In genomic region chr9:112198646-112199045, GRCh38 we compare ENCODE assay signal across 29 cellular contexts. TPM values are rescaled to one million over a fixed set of nuclear protein-coding genes. Genes with fewer than 3 reads are reported as not detected.
DNase-seq lines count a peak whose midpoint lies in the region; ATAC-seq, FAIRE-seq and TF ChIP-seq lines count a peak whose summit lies in the region.
"Had no signal": no experiment of that assay in that cellular context is flagged by ENCODE, and none has a peak within 500 bp of the region (broad histone marks: within the 10 kb centered on the region; RNA-seq: fewer than 3 reads in every experiment).

No MANE protein-coding gene starts in this region.

- H3K4me3 ChIP-seq in IMR-90 (ENCODE audit: insufficient read depth, low read depth, low read length), result no peak overlapping the region
- no peak overlapping the region for H3K4me3 ChIP-seq in small intestine (ENCODE audit: low read depth in 1 of 2, low read length in 2 of 2)
- H3K4me3 ChIP-seq: GM23248, right lobe of liver, thoracic aorta had no signal

- no peak overlapping the region for H3K14ac ChIP-seq in IMR-90 (replicated peaks; ENCODE audit: low read depth, low read length)

- FAIRE-seq in small intestine (lab: Jason Lieb, UNC), result no peak
- FAIRE-seq: bronchial epithelial cell, endothelial cell of umbilical vein had no signal

- no peak overlapping the region for H3K56ac ChIP-seq in IMR-90 (ENCODE audit: extremely low read depth, insufficient read depth, low read length)

- no peak overlapping the region for H2BK120ac ChIP-seq in IMR-90 (ENCODE audit: low read depth, low read length)

- H2AFZ ChIP-seq in IMR-90 (replicated peaks; ENCODE audit: low read length, poor library complexity), result no peak overlapping the region
- H2AFZ ChIP-seq: GM23248 had no signal

- TF ChIP-seq CTCF in IMR-90 (conservative IDR thresholded peaks at IDR 0.05; ENCODE audit: low read depth, low read length), result no peak
- TF ChIP-seq CTCF in MCF 10A (IDR thresholded peaks at IDR 0.05; ENCODE audit: unreplicated experiment), result no peak

- no peak overlapping the region for H2BK15ac ChIP-seq in IMR-90 (ENCODE audit: low read depth, low read length)

- no peaks in the 10 kb centered on the region; the same call in 1 of the 2 replicates for H3K36me3 ChIP-seq in IMR-90 (ENCODE audit: control insufficient read depth, insufficient read depth, low read length)
- no peaks in the 10 kb centered on the region for H3K36me3 ChIP-seq in small intestine (ENCODE audit: control insufficient read depth in 2 of 2, insufficient read depth in 2 of 2, low read length in 2 of 2)
- H3K36me3 ChIP-seq: right lobe of liver, thoracic aorta had no signal

- peaks cover 7% of the 10 kb centered on the region for H3K4me1 Mint-ChIP-seq in MCF 10A (ENCODE audit: insufficient read depth, unreplicated experiment)
- H3K4me1 Mint-ChIP-seq: activated CD8-positive, alpha-beta memory T cell treated with anti-CD3 and anti-CD28 coated beads, Interleukin-2, amount 10 ng/mL, durations not matched to agents 7 days and 5 days had no signal

- H4K20me1 ChIP-seq in IMR-90 (ENCODE audit: insufficient read depth, low read length), result no peaks in the 10 kb centered on the region

- H3K9me3 Mint-ChIP-seq in MCF 10A (ENCODE audit: unreplicated experiment), result no peaks in the 10 kb centered on the region
- H3K9me3 Mint-ChIP-seq: activated B cell treated with CpG ODN at 0.5 μM for 24 hours had no signal

- no peak overlapping the region for H2AK9ac ChIP-seq in IMR-90 (replicated peaks; ENCODE audit: low read depth, low read length, poor library complexity)

- H4K5ac ChIP-seq in IMR-90 (ENCODE audit: low read depth, low read length), result no peak overlapping the region

- TF ChIP-seq RAD21 in IMR-90 (IDR thresholded peaks at IDR 0.05; ENCODE audit: low read length), result no peak

- DNase-seq in DMS153 treated with DMSO at 0.1 percent for 48 hours (lab: John Stamatoyannopoulos, UW; ENCODE audit: unreplicated experiment) (peak; percentile 9), IMR-90 (no peak), fibroblast of peridontal ligament (ENCODE audit: extremely low read depth) (peak; percentile 6), small intestine (peak; percentile 37), MCF 10A (ENCODE audit: unreplicated experiment) (no peak), activated gamma-delta T cell (lab: John Stamatoyannopoulos, UW) (no peak)
- DNase-seq: activated B cell treated with CpG ODN at 0.5 μM for 24 hours; activated CD4-positive, alpha-beta T cell treated with anti-CD3 and anti-CD28 coated beads, Interleukin-2, amount 50 U/mL, for 1 hour; activated CD8-positive, alpha-beta memory T cell treated with anti-CD3 and anti-CD28 coated beads, Interleukin-2, amount 10 ng/mL, durations not matched to agents 7 days and 5 days; activated gamma-delta T cell treated with Interleukin-2 at 50 U/mL for 16 hours; activated naive CD8-positive, alpha-beta T cell treated with anti-CD3 and anti-CD28 coated beads, Interleukin-2, amount 10 ng/mL, durations not matched to agents 7 days and 5 days; activated T-cell treated with anti-CD3 and anti-CD28 coated beads, Interleukin-2, amount 50 U/mL, for 4 hours; aorta; C1 segment of cervical spinal cord; DND-41; GM23248; left ventricle myocardium superior; naive B cell; NCI-H1105 treated with DMSO at 0.1 percent for 48 hours; NCI-H187 treated with DMSO at 0.1 percent for 48 hours; NCI-H226; NCI-H748 treated with DMSO at 0.1 percent for 48 hours; posterior cingulate gyrus; right lobe of liver; stimulated activated naive CD8-positive, alpha-beta T cell treated with anti-CD3 and anti-CD28 coated beads, Interleukin-15, amount 100 ng/mL, for 72 hours had no signal

- H2BK20ac ChIP-seq in IMR-90 (ENCODE audit: low read depth, low read length), result no peak overlapping the region

- in situ Hi-C loops in IMR-90 (cut with MboI; ENCODE audit: low sequenced_read_pairs), result no loop called here

- no peaks in the 10 kb centered on the region for H3K27me3 Mint-ChIP-seq in MCF 10A (ENCODE audit: insufficient read depth, unreplicated experiment)
- H3K27me3 Mint-ChIP-seq: activated B cell treated with CpG ODN at 0.5 μM for 24 hours; activated CD8-positive, alpha-beta memory T cell treated with anti-CD3 and anti-CD28 coated beads, Interleukin-2, amount 10 ng/mL, durations not matched to agents 7 days and 5 days; activated naive CD8-positive, alpha-beta T cell treated with anti-CD3 and anti-CD28 coated beads, Interleukin-2, amount 10 ng/mL, durations not matched to agents 7 days and 5 days; naive B cell; stimulated activated naive CD8-positive, alpha-beta T cell treated with anti-CD3 and anti-CD28 coated beads, Interleukin-15, amount 100 ng/mL, for 72 hours had no signal

- BruUV-seq in IMR-90 (replicated peaks; lab: Mats Ljungman, UMichigan) (no TSS peak), MCF 10A (replicated peaks; lab: Mats Ljungman, UMichigan) (no TSS peak)

- 0 out of 4 replicates have a peak, but pooled peaks cover 0 to 4% of the 10 kb centered on the region in 2 experiments for H3K79me1 ChIP-seq in IMR-90 (ENCODE audit: low read depth in 1 of 2, low read length in 2 of 2)

- H3K9me3 ChIP-seq in IMR-90 (ENCODE audit: control insufficient read depth, insufficient read depth, low read length) (no peaks in the 10 kb centered on the region), small intestine (ENCODE audit: control insufficient read depth, low read depth) (no peaks in the 10 kb centered on the region)
- H3K9me3 ChIP-seq: right lobe of liver, thoracic aorta had no signal

- no peak overlapping the region for H4K8ac ChIP-seq in IMR-90 (ENCODE audit: low read depth in 2 of 2, low read length in 2 of 2)

- no peak overlapping the region for H3K27ac Mint-ChIP-seq in MCF 10A (ENCODE audit: low read depth, unreplicated experiment)
- H3K27ac Mint-ChIP-seq: activated B cell treated with CpG ODN at 0.5 μM for 24 hours; activated CD8-positive, alpha-beta memory T cell treated with anti-CD3 and anti-CD28 coated beads, Interleukin-2, amount 10 ng/mL, durations not matched to agents 7 days and 5 days; activated naive CD8-positive, alpha-beta T cell treated with anti-CD3 and anti-CD28 coated beads, Interleukin-2, amount 10 ng/mL, durations not matched to agents 7 days and 5 days; stimulated activated naive CD8-positive, alpha-beta T cell treated with anti-CD3 and anti-CD28 coated beads, Interleukin-15, amount 100 ng/mL, for 72 hours had no signal

- no peak for TF ChIP-seq POLR2A in IMR-90 (IDR thresholded peaks at IDR 0.05; ENCODE audit: low read depth, low read length)

- H3K27ac ChIP-seq in IMR-90 (ENCODE audit: insufficient read depth, low read length) (no peak overlapping the region), small intestine (ENCODE audit: low read depth in 1 of 2, low read length in 1 of 2) (no peak overlapping the region)
- H3K27ac ChIP-seq: GM23248, right lobe of liver, thoracic aorta had no signal

- WGBS in IMR-90 (ENCODE audit: extremely low coverage in 2 of 2, insufficient read length in 1 of 2), 2 experiments, result no CpG with 5 or more reads among the region's 4 CpGs
- WGBS in small intestine, 3 donors, result 47 to 64% (median 56%) methylated on average over 4 of the region's 4 CpGs

- H3K4me1 ChIP-seq in IMR-90 (ENCODE audit: control insufficient read depth, insufficient read depth, low read length) (peaks cover 6% of the 10 kb centered on the region), small intestine (ENCODE audit: control insufficient read depth in 2 of 2, insufficient read depth in 1 of 2, low read depth in 1 of 2, low read length in 1 of 2) (no peaks in the 10 kb centered on the region)
- H3K4me1 ChIP-seq: right lobe of liver had no signal

- no peak overlapping the region for H3K18ac ChIP-seq in IMR-90 (ENCODE audit: low read depth, low read length)

- H3K4me2 ChIP-seq in IMR-90 (ENCODE audit: low read depth, low read length), result no peak overlapping the region

- peak overlapping the region; percentile 66; the same call in 1 of the 2 replicates for H2AK5ac ChIP-seq in IMR-90 (ENCODE audit: low read depth, low read length)

- no peak overlapping the region for H3K4ac ChIP-seq in IMR-90 (ENCODE audit: low read depth, low read length)

- CTCF ChIA-PET in IMR-90 (lab: Yijun Ruan, JAX), result no interaction called here
- CTCF ChIA-PET in MCF 10A (lab: Yijun Ruan, JAX), result interaction anchor here (1.0 kb wide), 1 partner anchor 15 kb away, joined by 4 read pairs; no protein-coding TSS in a partner anchor

- no peak overlapping the region for H4K91ac ChIP-seq in IMR-90 (ENCODE audit: insufficient read depth, low read depth, low read length)

- peaks cover 26% of the 10 kb centered on the region for H3K36me3 Mint-ChIP-seq in MCF 10A (ENCODE audit: insufficient read depth, unreplicated experiment)
- H3K36me3 Mint-ChIP-seq: naive B cell had no signal

- no peak overlapping the region for H3K23ac ChIP-seq in IMR-90 (ENCODE audit: low read depth, low read length)

- no peak overlapping the region for H3K9ac ChIP-seq in IMR-90 (ENCODE audit: low read depth, low read length)
- H3K9ac ChIP-seq: GM23248 had no signal

- dilution Hi-C loops in IMR-90 (cut with HindIII; ENCODE audit: low sequenced_read_pairs, unreplicated experiment), result no loop called here

- no peak for ATAC-seq in IMR-90 (ENCODE audit: low read depth)
- no peak for ATAC-seq in HG03095 (IDR thresholded peaks at IDR 0.05; ENCODE audit: unreplicated experiment)
- ATAC-seq: activated CD8-positive, alpha-beta memory T cell treated with anti-CD3 and anti-CD28 coated beads, Interleukin-2, amount 10 ng/mL, durations not matched to agents 7 days and 5 days; activated T-cell treated with anti-CD3 and anti-CD28 coated beads, Interleukin-2, amount 50 U/mL, for 4 hours; left ventricle myocardium superior; right lobe of liver; stimulated activated naive CD8-positive, alpha-beta T cell treated with anti-CD3 and anti-CD28 coated beads, Interleukin-15, amount 100 ng/mL, for 72 hours had no signal

- H3K9me1 ChIP-seq in IMR-90 (ENCODE audit: insufficient read depth, low read length), result no peaks in the 10 kb centered on the region; the same call in 1 of the 2 replicates

- H2BK5ac ChIP-seq in IMR-90 (ENCODE audit: low read depth, low read length, poor library complexity, severe bottlenecking), result no peak overlapping the region

- H3K4me3 Mint-ChIP-seq in MCF 10A (ENCODE audit: unreplicated experiment), result no peak overlapping the region
- H3K4me3 Mint-ChIP-seq: activated B cell treated with CpG ODN at 0.5 μM for 24 hours; activated CD8-positive, alpha-beta memory T cell treated with anti-CD3 and anti-CD28 coated beads, Interleukin-2, amount 10 ng/mL, durations not matched to agents 7 days and 5 days; activated naive CD8-positive, alpha-beta T cell treated with anti-CD3 and anti-CD28 coated beads, Interleukin-2, amount 10 ng/mL, durations not matched to agents 7 days and 5 days; activated T-cell treated with anti-CD3 and anti-CD28 coated beads, Interleukin-2, amount 50 U/mL, for 4 hours; naive B cell; stimulated activated naive CD8-positive, alpha-beta T cell treated with anti-CD3 and anti-CD28 coated beads, Interleukin-15, amount 100 ng/mL, for 72 hours had no signal

- POLR2A ChIA-PET in IMR-90 (lab: Charles Lee; ENCODE audit: unreplicated experiment) (no interaction called here), MCF 10A (lab: Yijun Ruan, JAX) (no interaction called here)

- H3K27me3 ChIP-seq in IMR-90 (ENCODE audit: control insufficient read depth, insufficient read depth, low read length) (no peaks in the 10 kb centered on the region), small intestine (ENCODE audit: control insufficient read depth in 2 of 2, insufficient read depth in 2 of 2, low read length in 2 of 2) (no peaks in the 10 kb centered on the region)
- H3K27me3 ChIP-seq: right lobe of liver had no signal

- intact Hi-C loops in IMR-90 (cut with micrococcal nuclease) (no loop called here), MCF 10A (cut with micrococcal nuclease) (no loop called here)

RNA-seq across cellular contexts. Expression of gene SUSD1, which starts 23.5 kb away (rescaled TPM):
- total RNA-seq in IMR-90 (2012; rRNA removed) (4.2 and 4.7 TPM in 2 replicates), MCF 10A (2022) (1.6 and 2.0 TPM in 2 replicates)
- polyA plus RNA-seq in IMR-90 (2012; rRNA removed) (4.0 and 4.2 TPM in 2 replicates), small intestine (1 to 10 TPM; 3.8 to 9.8 (median 4.2) TPM)
- 3.4 and 3.8 TPM in 2 replicates for polyA plus RNA-seq in IMR-90 (2012; cell fraction: cytosol; rRNA removed)
- 2.1 and 3.4 TPM in 2 replicates for polyA plus RNA-seq in IMR-90 (2012; cell fraction: nucleus; rRNA removed; ENCODE audit: low replicate concordance)

Comparison
In these comparisons a context has a peak if more than half of its experiments do, and no peak if none do; other contexts are left out.
1. DNase-seq: peak in DMS153 treated with DMSO at 0.1 percent for 48 hours (single experiment), fibroblast of peridontal ligament (single experiment) and small intestine (single experiment); none in IMR-90 (single experiment), MCF 10A (single experiment) and activated gamma-delta T cell (single experiment).